ENCODE assay signal across 1 cellular context in the genomic region with DNA sequence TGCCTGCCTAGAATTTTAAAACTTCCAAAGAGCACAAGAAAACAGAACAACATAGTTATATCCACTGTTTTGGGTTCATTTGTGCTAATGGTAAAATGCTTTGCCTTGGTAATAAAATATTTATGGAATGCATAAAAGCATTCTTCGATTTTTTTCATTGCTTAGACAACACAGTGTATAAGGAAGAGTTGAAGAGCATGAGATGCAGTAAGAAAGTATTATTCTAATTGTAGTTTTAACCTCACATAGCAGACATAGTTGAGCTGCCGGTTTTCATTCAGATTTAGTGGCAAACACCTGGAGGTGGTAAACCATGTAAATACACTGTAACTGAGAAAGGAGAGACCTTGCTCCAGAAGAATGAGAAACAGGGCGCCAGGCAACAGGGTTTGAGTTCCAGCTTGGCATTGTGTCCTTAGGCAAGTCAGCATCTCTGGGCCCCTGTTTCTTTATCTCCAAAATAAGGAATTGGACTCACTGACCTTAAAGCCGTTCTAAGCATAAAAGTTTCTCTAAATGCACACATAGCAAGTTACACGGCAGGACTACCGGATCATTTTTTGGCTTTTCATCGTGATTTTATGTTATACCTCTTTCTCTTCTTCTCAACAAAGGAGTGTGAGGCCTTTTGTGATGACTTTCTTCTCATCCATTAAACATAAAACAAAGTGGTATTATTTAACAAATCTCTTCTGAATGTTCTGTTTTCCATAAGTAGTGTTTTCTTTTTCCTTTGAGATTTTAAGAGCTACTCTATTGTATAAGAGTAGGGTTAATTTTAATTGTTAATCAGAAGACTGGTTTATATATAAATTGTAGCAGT.
TF ChIP-seq lines count a peak whose summit lies in the region.

No MANE protein-coding gene starts in this region.

TF ChIP-seq in H1, 55 proteins besides CTCF, POLR2A, EP300 and RAD21:
- TF ChIP-seq CBX8 (IDR thresholded peaks at IDR 0.05; ENCODE audit: borderline replicate concordance, low read depth, low read length) = no peak
- TF ChIP-seq, protein P1, sequence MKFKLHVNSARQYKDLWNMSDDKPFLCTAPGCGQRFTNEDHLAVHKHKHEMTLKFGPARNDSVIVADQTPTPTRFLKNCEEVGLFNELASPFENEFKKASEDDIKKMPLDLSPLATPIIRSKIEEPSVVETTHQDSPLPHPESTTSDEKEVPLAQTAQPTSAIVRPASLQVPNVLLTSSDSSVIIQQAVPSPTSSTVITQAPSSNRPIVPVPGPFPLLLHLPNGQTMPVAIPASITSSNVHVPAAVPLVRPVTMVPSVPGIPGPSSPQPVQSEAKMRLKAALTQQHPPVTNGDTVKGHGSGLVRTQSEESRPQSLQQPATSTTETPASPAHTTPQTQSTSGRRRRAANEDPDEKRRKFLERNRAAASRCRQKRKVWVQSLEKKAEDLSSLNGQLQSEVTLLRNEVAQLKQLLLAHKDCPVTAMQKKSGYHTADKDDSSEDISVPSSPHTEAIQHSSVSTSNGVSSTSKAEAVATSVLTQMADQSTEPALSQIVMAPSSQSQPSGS (IDR thresholded peaks at IDR 0.05; ENCODE audit: low read length) = no peak
- no peak for TF ChIP-seq BACH1 (IDR thresholded peaks at IDR 0.05; ENCODE audit: low read length)
- TF ChIP-seq CTBP2 (IDR thresholded peaks at IDR 0.05; ENCODE audit: borderline replicate concordance, insufficient read depth, insufficient read length, low read length) = no peak
- no peak for TF ChIP-seq JUND (IDR thresholded peaks at IDR 0.05; ENCODE audit: low read length)
- TF ChIP-seq, protein P2, sequence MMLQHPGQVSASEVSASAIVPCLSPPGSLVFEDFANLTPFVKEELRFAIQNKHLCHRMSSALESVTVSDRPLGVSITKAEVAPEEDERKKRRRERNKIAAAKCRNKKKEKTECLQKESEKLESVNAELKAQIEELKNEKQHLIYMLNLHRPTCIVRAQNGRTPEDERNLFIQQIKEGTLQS (IDR thresholded peaks at IDR 0.05; ENCODE audit: insufficient read depth, low read depth, low read length) = no peak
- no peak for TF ChIP-seq FOSL1 (IDR thresholded peaks at IDR 0.05; ENCODE audit: insufficient read depth, low read depth, low read length)
- TF ChIP-seq HDAC2 (IDR thresholded peaks at IDR 0.05; ENCODE audit: borderline replicate concordance in 1 of 2, low read depth in 2 of 2, low read length in 2 of 2) = no peak; a peak in 1 of 4 replicates
- TF ChIP-seq EZH2 (IDR thresholded peaks at IDR 0.05; ENCODE audit: low read depth, low read length, severe bottlenecking) = no peak
- no peak for TF ChIP-seq GTF2F1 (IDR thresholded peaks at IDR 0.05; ENCODE audit: borderline replicate concordance, low read depth, low read length)
- TF ChIP-seq SIN3A (conservative IDR thresholded peaks at IDR 0.05 in 1 of 2, IDR thresholded peaks at IDR 0.05 in 1 of 2; ENCODE audit: low read depth in 1 of 2, low read length in 2 of 2) = no peak
- TF ChIP-seq RBBP5 (IDR thresholded peaks at IDR 0.05; ENCODE audit: borderline replicate concordance, low read depth, low read length) = no peak
- peak; percentile 27 for TF ChIP-seq ASH2L (IDR thresholded peaks at IDR 0.05; ENCODE audit: low read length)
- no peak for TF ChIP-seq E2F6 (IDR thresholded peaks at IDR 0.05)
- TF ChIP-seq RNF2 (IDR thresholded peaks at IDR 0.05; ENCODE audit: borderline replicate concordance, low read depth, low read length, missing control alignments, poor library complexity, severe bottlenecking) = no peak
- no peak for TF ChIP-seq CREB1 (IDR thresholded peaks at IDR 0.05)
- TF ChIP-seq YY1 (IDR thresholded peaks at IDR 0.05; ENCODE audit: low read depth, low read length) = no peak
- TF ChIP-seq JUN (IDR thresholded peaks at IDR 0.05; ENCODE audit: low read depth, low read length) = no peak
- no peak for TF ChIP-seq MAX (IDR thresholded peaks at IDR 0.05)
- TF ChIP-seq SIRT6 (IDR thresholded peaks at IDR 0.05; ENCODE audit: low read length) = no peak
- TF ChIP-seq NANOG (IDR thresholded peaks at IDR 0.05; ENCODE audit: insufficient read depth, low read depth, low read length, poor library complexity, severe bottlenecking) = peak; percentile 24
- TF ChIP-seq CHD1 (IDR thresholded peaks at IDR 0.05; ENCODE audit: low read depth, low read length) = no peak; the same call in 1 of the 2 replicates
- peak; percentile 78 for TF ChIP-seq TAF7 (optimal IDR thresholded peaks at IDR 0.05; ENCODE audit: borderline replicate concordance, low read depth, low read length)
- TF ChIP-seq, protein P3, sequence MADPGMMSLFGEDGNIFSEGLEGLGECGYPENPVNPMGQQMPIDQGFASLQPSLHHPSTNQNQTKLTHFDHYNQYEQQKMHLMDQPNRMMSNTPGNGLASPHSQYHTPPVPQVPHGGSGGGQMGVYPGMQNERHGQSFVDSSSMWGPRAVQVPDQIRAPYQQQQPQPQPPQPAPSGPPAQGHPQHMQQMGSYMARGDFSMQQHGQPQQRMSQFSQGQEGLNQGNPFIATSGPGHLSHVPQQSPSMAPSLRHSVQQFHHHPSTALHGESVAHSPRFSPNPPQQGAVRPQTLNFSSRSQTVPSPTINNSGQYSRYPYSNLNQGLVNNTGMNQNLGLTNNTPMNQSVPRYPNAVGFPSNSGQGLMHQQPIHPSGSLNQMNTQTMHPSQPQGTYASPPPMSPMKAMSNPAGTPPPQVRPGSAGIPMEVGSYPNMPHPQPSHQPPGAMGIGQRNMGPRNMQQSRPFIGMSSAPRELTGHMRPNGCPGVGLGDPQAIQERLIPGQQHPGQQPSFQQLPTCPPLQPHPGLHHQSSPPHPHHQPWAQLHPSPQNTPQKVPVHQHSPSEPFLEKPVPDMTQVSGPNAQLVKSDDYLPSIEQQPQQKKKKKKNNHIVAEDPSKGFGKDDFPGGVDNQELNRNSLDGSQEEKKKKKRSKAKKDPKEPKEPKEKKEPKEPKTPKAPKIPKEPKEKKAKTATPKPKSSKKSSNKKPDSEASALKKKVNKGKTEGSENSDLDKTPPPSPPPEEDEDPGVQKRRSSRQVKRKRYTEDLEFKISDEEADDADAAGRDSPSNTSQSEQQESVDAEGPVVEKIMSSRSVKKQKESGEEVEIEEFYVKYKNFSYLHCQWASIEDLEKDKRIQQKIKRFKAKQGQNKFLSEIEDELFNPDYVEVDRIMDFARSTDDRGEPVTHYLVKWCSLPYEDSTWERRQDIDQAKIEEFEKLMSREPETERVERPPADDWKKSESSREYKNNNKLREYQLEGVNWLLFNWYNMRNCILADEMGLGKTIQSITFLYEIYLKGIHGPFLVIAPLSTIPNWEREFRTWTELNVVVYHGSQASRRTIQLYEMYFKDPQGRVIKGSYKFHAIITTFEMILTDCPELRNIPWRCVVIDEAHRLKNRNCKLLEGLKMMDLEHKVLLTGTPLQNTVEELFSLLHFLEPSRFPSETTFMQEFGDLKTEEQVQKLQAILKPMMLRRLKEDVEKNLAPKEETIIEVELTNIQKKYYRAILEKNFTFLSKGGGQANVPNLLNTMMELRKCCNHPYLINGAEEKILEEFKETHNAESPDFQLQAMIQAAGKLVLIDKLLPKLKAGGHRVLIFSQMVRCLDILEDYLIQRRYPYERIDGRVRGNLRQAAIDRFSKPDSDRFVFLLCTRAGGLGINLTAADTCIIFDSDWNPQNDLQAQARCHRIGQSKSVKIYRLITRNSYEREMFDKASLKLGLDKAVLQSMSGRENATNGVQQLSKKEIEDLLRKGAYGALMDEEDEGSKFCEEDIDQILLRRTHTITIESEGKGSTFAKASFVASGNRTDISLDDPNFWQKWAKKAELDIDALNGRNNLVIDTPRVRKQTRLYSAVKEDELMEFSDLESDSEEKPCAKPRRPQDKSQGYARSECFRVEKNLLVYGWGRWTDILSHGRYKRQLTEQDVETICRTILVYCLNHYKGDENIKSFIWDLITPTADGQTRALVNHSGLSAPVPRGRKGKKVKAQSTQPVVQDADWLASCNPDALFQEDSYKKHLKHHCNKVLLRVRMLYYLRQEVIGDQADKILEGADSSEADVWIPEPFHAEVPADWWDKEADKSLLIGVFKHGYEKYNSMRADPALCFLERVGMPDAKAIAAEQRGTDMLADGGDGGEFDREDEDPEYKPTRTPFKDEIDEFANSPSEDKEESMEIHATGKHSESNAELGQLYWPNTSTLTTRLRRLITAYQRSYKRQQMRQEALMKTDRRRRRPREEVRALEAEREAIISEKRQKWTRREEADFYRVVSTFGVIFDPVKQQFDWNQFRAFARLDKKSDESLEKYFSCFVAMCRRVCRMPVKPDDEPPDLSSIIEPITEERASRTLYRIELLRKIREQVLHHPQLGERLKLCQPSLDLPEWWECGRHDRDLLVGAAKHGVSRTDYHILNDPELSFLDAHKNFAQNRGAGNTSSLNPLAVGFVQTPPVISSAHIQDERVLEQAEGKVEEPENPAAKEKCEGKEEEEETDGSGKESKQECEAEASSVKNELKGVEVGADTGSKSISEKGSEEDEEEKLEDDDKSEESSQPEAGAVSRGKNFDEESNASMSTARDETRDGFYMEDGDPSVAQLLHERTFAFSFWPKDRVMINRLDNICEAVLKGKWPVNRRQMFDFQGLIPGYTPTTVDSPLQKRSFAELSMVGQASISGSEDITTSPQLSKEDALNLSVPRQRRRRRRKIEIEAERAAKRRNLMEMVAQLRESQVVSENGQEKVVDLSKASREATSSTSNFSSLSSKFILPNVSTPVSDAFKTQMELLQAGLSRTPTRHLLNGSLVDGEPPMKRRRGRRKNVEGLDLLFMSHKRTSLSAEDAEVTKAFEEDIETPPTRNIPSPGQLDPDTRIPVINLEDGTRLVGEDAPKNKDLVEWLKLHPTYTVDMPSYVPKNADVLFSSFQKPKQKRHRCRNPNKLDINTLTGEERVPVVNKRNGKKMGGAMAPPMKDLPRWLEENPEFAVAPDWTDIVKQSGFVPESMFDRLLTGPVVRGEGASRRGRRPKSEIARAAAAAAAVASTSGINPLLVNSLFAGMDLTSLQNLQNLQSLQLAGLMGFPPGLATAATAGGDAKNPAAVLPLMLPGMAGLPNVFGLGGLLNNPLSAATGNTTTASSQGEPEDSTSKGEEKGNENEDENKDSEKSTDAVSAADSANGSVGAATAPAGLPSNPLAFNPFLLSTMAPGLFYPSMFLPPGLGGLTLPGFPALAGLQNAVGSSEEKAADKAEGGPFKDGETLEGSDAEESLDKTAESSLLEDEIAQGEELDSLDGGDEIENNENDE (IDR thresholded peaks at IDR 0.05; ENCODE audit: insufficient replicate concordance, low read length) = peak; percentile 65
- no peak for TF ChIP-seq SAP30 (IDR thresholded peaks at IDR 0.05; ENCODE audit: insufficient read depth, insufficient replicate concordance, low read length)
- peak; percentile 83 for TF ChIP-seq POLR2AphosphoS5 (IDR thresholded peaks at IDR 0.05; ENCODE audit: low read depth, low read length)
- peak; percentile 77; the same call in 1 of the 2 replicates for TF ChIP-seq TEAD4 (IDR thresholded peaks at IDR 0.05; ENCODE audit: low read depth, low read length)
- no peak for TF ChIP-seq SUZ12 (IDR thresholded peaks at IDR 0.05; ENCODE audit: low read length)
- no peak for TF ChIP-seq SIX5 (IDR thresholded peaks at IDR 0.05; ENCODE audit: low read depth, low read length)
- no peak for TF ChIP-seq BRCA1 (IDR thresholded peaks at IDR 0.05; ENCODE audit: low read depth, low read length)
- no peak for TF ChIP-seq KDM1A (IDR thresholded peaks at IDR 0.05; ENCODE audit: borderline replicate concordance, low read length)
- no peak for TF ChIP-seq SRF (IDR thresholded peaks at IDR 0.05; ENCODE audit: low read depth, low read length)
- TF ChIP-seq MAFK (IDR thresholded peaks at IDR 0.05; ENCODE audit: low read depth, low read length) = no peak
- TF ChIP-seq USF2 (IDR thresholded peaks at IDR 0.05; ENCODE audit: low read length) = no peak
- TF ChIP-seq KDM4A (IDR thresholded peaks at IDR 0.05; ENCODE audit: low read depth, low read length, severe bottlenecking) = no peak
- no peak for TF ChIP-seq POU5F1 (IDR thresholded peaks at IDR 0.05; ENCODE audit: low read depth, low read length)
- TF ChIP-seq SP1 (IDR thresholded peaks at IDR 0.05; ENCODE audit: low read depth, low read length) = 0 out of 2 replicates have a peak, but pooled peaks have one; percentile 9
- no peak for TF ChIP-seq KDM5A (IDR thresholded peaks at IDR 0.05; ENCODE audit: low read length)
- peak; percentile 52; the same call in 1 of the 2 replicates for TF ChIP-seq TAF1 (IDR thresholded peaks at IDR 0.05; ENCODE audit: low read depth, low read length)
- TF ChIP-seq PHF8 (conservative IDR thresholded peaks at IDR 0.05; ENCODE audit: low read depth, low read length) = no peak
- 0 out of 2 replicates have a peak, but pooled peaks have one; percentile 60 for TF ChIP-seq TCF12 (IDR thresholded peaks at IDR 0.05; ENCODE audit: low read depth, low read length)
- TF ChIP-seq SP4 (IDR thresholded peaks at IDR 0.05; ENCODE audit: low read length) = no peak
- TF ChIP-seq EGR1 (IDR thresholded peaks at IDR 0.05; ENCODE audit: borderline replicate concordance, low read depth, low read length) = no peak
- no peak for TF ChIP-seq CEBPB (IDR thresholded peaks at IDR 0.05; ENCODE audit: low read depth, low read length)
- no peak for TF ChIP-seq ZNF274 (IDR thresholded peaks at IDR 0.05; ENCODE audit: borderline replicate concordance, extremely low read depth, low read length)
- TF ChIP-seq HDAC6 (IDR thresholded peaks at IDR 0.05; ENCODE audit: low read depth, low read length) = no peak
- TF ChIP-seq BCL11A (IDR thresholded peaks at IDR 0.05; ENCODE audit: low read depth in 2 of 2, low read length in 2 of 2) = no peak
- TF ChIP-seq TBP (IDR thresholded peaks at IDR 0.05; ENCODE audit: low read depth, low read length) = peak; percentile 35; the same call in 1 of the 2 replicates
- TF ChIP-seq GABPA (IDR thresholded peaks at IDR 0.05; ENCODE audit: borderline replicate concordance, insufficient read depth, low read length) = no peak
- no peak for TF ChIP-seq RFX5 (IDR thresholded peaks at IDR 0.05; ENCODE audit: borderline replicate concordance, low read depth, low read length)
- no peak for TF ChIP-seq RXRA (IDR thresholded peaks at IDR 0.05; ENCODE audit: insufficient read depth, low read depth, low read length)
- TF ChIP-seq SP2 (IDR thresholded peaks at IDR 0.05; ENCODE audit: low read length) = no peak
- no peak for TF ChIP-seq CHD2 (IDR thresholded peaks at IDR 0.05; ENCODE audit: low read length)
- no peak for TF ChIP-seq CBX5 (IDR thresholded peaks at IDR 0.05; ENCODE audit: low read depth, low read length)
- TF ChIP-seq NRF1 (IDR thresholded peaks at IDR 0.05; ENCODE audit: low read depth, low read length) = no peak
